ENCODE assay signal across 8 cellular contexts in genomic region chr17:80441133-80441578, GRCh38. TPM values are rescaled to one million over a fixed set of nuclear protein-coding genes. Genes with fewer than 3 reads are reported as not detected.
DNase-seq lines count a peak whose midpoint lies in the region; ATAC-seq, FAIRE-seq and TF ChIP-seq lines count a peak whose summit lies in the region.

No MANE protein-coding gene starts in this region.

- intact Hi-C loops in lower lobe of right lung (cut with DNase I), result no loop called here

- peaks cover 17% of the 10 kb centered on the region for H3K27me3 Mint-ChIP-seq in WTC11 (ENCODE audit: low read depth)

- FAIRE-seq in HTR-8/SVneo (lab: Jason Lieb, UNC), result no peak

- POLR2A ChIA-PET in WTC11 (lab: Charles Lee), result no interaction called here

- no peaks in the 10 kb centered on the region for H3K36me3 Mint-ChIP-seq in WTC11

- ATAC-seq in WTC11 (peak; percentile 84), lower lobe of right lung (no peak)

- DNase-seq in AG10803 (ENCODE audit: low read depth) (peak; percentile 11), HTR-8/SVneo (ENCODE audit: insufficient read length, low spot score) (peak; percentile 57), WTC11 (ENCODE audit: low spot score) (peak; percentile 91), pons (ENCODE audit: low spot score) (no peak), lower lobe of right lung (no peak), NCI-H1930 (lab: John Stamatoyannopoulos, UW) (no peak)
- DNase-seq in effector CD8-positive, alpha-beta T cell (lab: John Stamatoyannopoulos, UW), result peak; percentile 39
- DNase-seq in stimulated activated CD4-positive, alpha-beta T cell treated with anti-CD3 and anti-CD28 coated beads, Interleukin-12 subunit alpha, Interleukin-12 subunit beta, amount 100 ng/mL, for 48 hours (ENCODE audit: low read depth in 2 of 3, low spot score in 1 of 3), result peak in 2 of 3 donors; percentile 34 to 39

- H3K4me3 ChIP-seq in AG10803 (ENCODE audit: low read length), result no peak overlapping the region
- H3K4me3 ChIP-seq in lower lobe of right lung, result no peak overlapping the region

- CTCF ChIA-PET in WTC11 (lab: Charles Lee), result interaction anchor here (1.5 kb wide), 1 partner anchor 14 kb away, joined by 7 read pairs; no protein-coding TSS in a partner anchor

- H3K27ac Mint-ChIP-seq in WTC11, result no peak overlapping the region

- TF ChIP-seq CTCF in AG10803 (conservative IDR thresholded peaks at IDR 0.05; ENCODE audit: low read length) (no peak), WTC11 (IDR thresholded peaks at IDR 0.05) (no peak), lower lobe of right lung (IDR thresholded peaks at IDR 0.05) (no peak)

- H3K9me3 ChIP-seq in lower lobe of right lung, result no peaks in the 10 kb centered on the region

- no peak overlapping the region for H3K27ac ChIP-seq in lower lobe of right lung

- H3K27me3 ChIP-seq in lower lobe of right lung (ENCODE audit: low read depth), result no peaks in the 10 kb centered on the region

- no peaks in the 10 kb centered on the region for H3K36me3 ChIP-seq in lower lobe of right lung

- no peaks in the 10 kb centered on the region for H3K4me1 ChIP-seq in lower lobe of right lung

- H3K4me3 Mint-ChIP-seq in WTC11, result no peak overlapping the region

- no peaks in the 10 kb centered on the region; the same call in 1 of the 2 replicates for H3K4me1 Mint-ChIP-seq in WTC11

- H3K9me3 Mint-ChIP-seq in WTC11, result peaks cover under 1% of the 10 kb centered on the region; the same call in 1 of the 2 replicates

TF ChIP-seq in WTC11, 78 proteins besides CTCF, POLR2A, EP300 and RAD21 (continues in another document):
- TF ChIP-seq ZNF512 (CRISPR knock-in tag; IDR thresholded peaks at IDR 0.05; ENCODE audit: borderline replicate concordance), result 0 out of 2 replicates have a peak, but pooled peaks have one; percentile 67
- TF ChIP-seq NFE2L1 (CRISPR knock-in tag; IDR thresholded peaks at IDR 0.05), result peak; percentile 90
- peak; percentile 42; the same call in 1 of the 2 replicates for TF ChIP-seq NFYB (CRISPR knock-in tag; conservative IDR thresholded peaks at IDR 0.05; ENCODE audit: low read depth)
- no peak for TF ChIP-seq NR1H2 (CRISPR knock-in tag; IDR thresholded peaks at IDR 0.05)
- peak; percentile 96 for TF ChIP-seq SMAD3 (CRISPR knock-in tag; IDR thresholded peaks at IDR 0.05; ENCODE audit: borderline replicate concordance)
- TF ChIP-seq SOX15 (CRISPR knock-in tag; IDR thresholded peaks at IDR 0.05), result no peak
- TF ChIP-seq MXD4 (CRISPR knock-in tag; IDR thresholded peaks at IDR 0.05; ENCODE audit: borderline replicate concordance), result no peak
- TF ChIP-seq CBFB (CRISPR knock-in tag; IDR thresholded peaks at IDR 0.05; ENCODE audit: low read depth), result peak; percentile 60; the same call in 1 of the 2 replicates
- no peak for TF ChIP-seq AFF4 (CRISPR knock-in tag; IDR thresholded peaks at IDR 0.05; ENCODE audit: borderline replicate concordance)
- peak; percentile 85; the same call in 1 of the 2 replicates for TF ChIP-seq E2F4 (CRISPR knock-in tag; IDR thresholded peaks at IDR 0.05; ENCODE audit: borderline replicate concordance, low read depth)
- TF ChIP-seq TCF7 (CRISPR knock-in tag; IDR thresholded peaks at IDR 0.05; ENCODE audit: low read depth), result peak; percentile 92
- TF ChIP-seq FOXK1 (CRISPR knock-in tag; IDR thresholded peaks at IDR 0.05), result peak; percentile 79
- peak; percentile 63; the same call in 1 of the 2 replicates for TF ChIP-seq ATF2 (CRISPR knock-in tag; IDR thresholded peaks at IDR 0.05; ENCODE audit: borderline replicate concordance, low read depth)
- no peak for TF ChIP-seq RORB (CRISPR knock-in tag; IDR thresholded peaks at IDR 0.05)
- no peak for TF ChIP-seq ERG (CRISPR knock-in tag; IDR thresholded peaks at IDR 0.05)
- peak; percentile 86 for TF ChIP-seq ETV6 (CRISPR knock-in tag; IDR thresholded peaks at IDR 0.05)
- no peak for TF ChIP-seq ZNF219 (CRISPR knock-in tag; IDR thresholded peaks at IDR 0.05; ENCODE audit: borderline replicate concordance)
- TF ChIP-seq NFATC4 (CRISPR knock-in tag; IDR thresholded peaks at IDR 0.05), result no peak
- no peak for TF ChIP-seq EMX1 (CRISPR knock-in tag; IDR thresholded peaks at IDR 0.05)
- TF ChIP-seq CDX4 (CRISPR knock-in tag; IDR thresholded peaks at IDR 0.05; ENCODE audit: borderline replicate concordance), result no peak
- no peak for TF ChIP-seq HMGA2 (CRISPR knock-in tag; IDR thresholded peaks at IDR 0.05)

RNA-seq across cellular contexts. Expression of gene ENDOV, which starts 26.2 kb away (rescaled TPM):
- total RNA-seq in WTC11 (2021) (18.1 to 25.2 TPM (median 20.6 TPM) in 3 replicates), lower lobe of right lung (23.4 TPM)

RNA-seq across cellular contexts. Expression of gene NPTX1, which starts 35.3 kb away (rescaled TPM):
- 9.7 to 15.1 TPM (median 10.8 TPM) in 3 replicates for total RNA-seq in WTC11 (2021)
- total RNA-seq in lower lobe of right lung, result 2.1 TPM

Comparison
In these comparisons a context has a peak if more than half of its experiments do, and no peak if none do; other contexts are left out.
1. DNase-seq: peak in AG10803 (single experiment), HTR-8/SVneo (single experiment), WTC11 (single experiment), effector CD8-positive, alpha-beta T cell (single experiment) and stimulated activated CD4-positive, alpha-beta T cell treated with anti-CD3 and anti-CD28 coated beads, Interleukin-12 subunit alpha, Interleukin-12 subunit beta, amount 100 ng/mL, for 48 hours (2 of 3); none in pons (single experiment), lower lobe of right lung (single experiment) and NCI-H1930 (0 of 2).